Comparison of ENCODE assay signal across 8 cellular contexts in the genomic region with DNA sequence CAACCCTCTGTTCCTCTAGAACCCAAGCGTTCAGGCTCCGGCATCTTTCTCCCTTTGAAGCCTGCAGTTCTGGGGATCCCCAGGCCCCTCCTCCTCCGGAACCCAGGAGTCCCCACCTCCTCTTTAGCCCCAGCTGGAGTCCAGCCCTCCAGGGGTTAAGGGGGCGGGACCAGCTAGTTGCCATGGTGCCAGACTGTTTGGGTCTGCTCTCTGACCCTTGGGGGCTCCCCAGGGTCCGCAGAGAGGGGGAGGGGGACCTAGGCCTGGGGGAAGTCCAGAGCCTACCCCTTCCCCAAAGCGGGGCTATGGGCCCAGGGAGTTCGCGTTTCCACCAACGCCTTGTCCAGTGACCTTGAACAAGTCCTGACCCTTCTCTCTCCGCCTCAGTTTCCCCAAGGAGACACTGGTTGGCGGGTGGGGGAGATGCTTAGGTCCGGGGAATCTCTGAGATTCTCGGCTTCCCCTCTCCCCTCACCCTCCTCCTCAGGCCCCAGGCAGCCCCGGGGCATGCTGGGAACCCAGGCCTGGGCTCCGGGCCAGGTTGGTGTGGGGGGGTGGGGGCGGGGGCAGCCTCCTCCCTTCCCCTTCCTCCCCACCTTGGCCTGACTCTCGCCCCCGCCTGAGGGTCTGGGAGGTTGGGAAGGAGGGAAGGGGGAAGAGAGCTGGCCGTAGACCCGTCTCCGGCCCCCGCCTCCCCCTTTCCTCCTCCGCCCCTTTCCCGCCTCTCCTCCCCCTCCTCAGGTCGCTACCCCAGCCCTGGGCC. TPM values are rescaled to one million over a fixed set of nuclear protein-coding genes. Genes with fewer than 3 reads are reported as not detected.
DNase-seq lines count a peak whose midpoint lies in the region; ATAC-seq and TF ChIP-seq lines count a peak whose summit lies in the region.

No MANE protein-coding gene starts in this region.

- H3K4me1 ChIP-seq in BLaER1: peaks cover 34% of the 10 kb centered on the region
- no peaks in the 10 kb centered on the region for H3K4me1 ChIP-seq in MM.1S (ENCODE audit: low read length)

- H3K9ac ChIP-seq in BLaER1 (peak overlapping the region; percentile 83), MM.1S (ENCODE audit: low read length) (no peak overlapping the region)

- H3K27me3 ChIP-seq in BLaER1: no peaks in the 10 kb centered on the region
- no peaks in the 10 kb centered on the region for H3K27me3 ChIP-seq in MM.1S (replicated peaks; ENCODE audit: insufficient read depth, low read length)

- peak overlapping the region; percentile 96 for H3K4me2 ChIP-seq in BLaER1
- H3K4me2 ChIP-seq in MM.1S (ENCODE audit: low read depth, low read length): no peak overlapping the region

- peaks cover 14% of the 10 kb centered on the region for H3K36me3 Mint-ChIP-seq in T-helper 17 cell (ENCODE audit: low read depth)

- peak; percentile 55 to 77 (median 72) for DNase-seq in T-helper 17 cell
- DNase-seq in astrocyte of the spinal cord (ENCODE audit: low read depth, low spot score): peak; percentile 83
- DNase-seq in hippocampal formation (lab: John Stamatoyannopoulos, UW): peak; percentile 18 to 74
- peak; percentile 79 for DNase-seq in putamen (ENCODE audit: low spot score)
- DNase-seq in MM.1S: no peak

- H3K9me2 ChIP-seq in MM.1S (replicated peaks; ENCODE audit: insufficient read depth, low read length): no peaks in the 10 kb centered on the region

- H3K4me3 Mint-ChIP-seq in T-helper 17 cell: peak overlapping the region; percentile 96

- H3K9me3 ChIP-seq in BLaER1 (no peaks in the 10 kb centered on the region), T-helper 17 cell (ENCODE audit: control insufficient read depth, low read length, poor library complexity, severe bottlenecking) (no peaks in the 10 kb centered on the region), MM.1S (replicated peaks; ENCODE audit: insufficient read depth, low read length) (no peaks in the 10 kb centered on the region)

- TF ChIP-seq EP300 in Ishikawa (IDR thresholded peaks at IDR 0.05; ENCODE audit: borderline replicate concordance): no peak

- H3K27ac ChIP-seq in BLaER1 (peak overlapping the region; percentile 74), MM.1S (ENCODE audit: low read length) (no peak overlapping the region)

- no peak for TF ChIP-seq CTCF in astrocyte of the spinal cord (IDR thresholded peaks at IDR 0.05; ENCODE audit: low read depth, low read length)
- TF ChIP-seq CTCF in MM.1S (IDR thresholded peaks at IDR 0.05; ENCODE audit: low read length): no peak

- H3F3A ChIP-seq in MM.1S (ENCODE audit: insufficient read depth, low read length): no peaks in the 10 kb centered on the region

- H3K79me2 ChIP-seq in MM.1S (ENCODE audit: low read length): no peaks in the 10 kb centered on the region

- H3K27me3 Mint-ChIP-seq in T-helper 17 cell: no peaks in the 10 kb centered on the region

- H3K4me3 ChIP-seq in BLaER1 (peak overlapping the region; percentile 79), astrocyte of the spinal cord (ENCODE audit: low read depth, low read length) (peak overlapping the region; percentile 84), MM.1S (ENCODE audit: low read length) (no peak overlapping the region)

- H3K4me1 Mint-ChIP-seq in T-helper 17 cell: peaks cover 41% of the 10 kb centered on the region

- in situ Hi-C loops in astrocyte of the spinal cord (cut with HindIII; ENCODE audit: low sequenced_read_pairs): no loop called here

- H3K36me3 ChIP-seq in BLaER1 (peaks cover 36% of the 10 kb centered on the region), MM.1S (replicated peaks; ENCODE audit: insufficient read depth, low read length) (no peaks in the 10 kb centered on the region)

- TF ChIP-seq RAD21 in Ishikawa (IDR thresholded peaks at IDR 0.05; ENCODE audit: low read depth): no peak

- ATAC-seq in T-helper 17 cell (peak; percentile 92), HG03095 (IDR thresholded peaks at IDR 0.05; ENCODE audit: unreplicated experiment) (no peak)

- H4K20me1 ChIP-seq in BLaER1 (peaks cover 39% of the 10 kb centered on the region), MM.1S (ENCODE audit: insufficient read depth, low read length) (no peaks in the 10 kb centered on the region)

- peak overlapping the region; percentile 96 for H3K27ac Mint-ChIP-seq in T-helper 17 cell

- H2AFZ ChIP-seq in MM.1S (ENCODE audit: low read length): no peak overlapping the region

TF ChIP-seq in Ishikawa, 13 proteins besides CTCF, POLR2A, EP300 and RAD21:
- TF ChIP-seq NFIC (IDR thresholded peaks at IDR 0.05) (peak; percentile 86), YY1 (IDR thresholded peaks at IDR 0.05; ENCODE audit: low read depth) (no peak), EGR1 (IDR thresholded peaks at IDR 0.05) (no peak), FOXM1 (IDR thresholded peaks at IDR 0.05; ENCODE audit: borderline replicate concordance, low read depth) (no peak), ZBTB7A (IDR thresholded peaks at IDR 0.05; ENCODE audit: low read depth) (peak; percentile 77), TAF1 (IDR thresholded peaks at IDR 0.05; ENCODE audit: low read depth) (no peak)
- TF ChIP-seq, protein P1, sequence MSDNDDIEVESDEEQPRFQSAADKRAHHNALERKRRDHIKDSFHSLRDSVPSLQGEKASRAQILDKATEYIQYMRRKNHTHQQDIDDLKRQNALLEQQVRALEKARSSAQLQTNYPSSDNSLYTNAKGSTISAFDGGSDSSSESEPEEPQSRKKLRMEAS (IDR thresholded peaks at IDR 0.05): 0 out of 2 replicates have a peak, but pooled peaks have one; percentile 18

RNA-seq across cellular contexts. Expression of a gene that starts 2.6 kb away (rescaled TPM):
- total RNA-seq in T-helper 17 cell: 1 to 10 TPM; 4.3 to 6.4 TPM

RNA-seq across cellular contexts. Expression of a gene that starts 33.3 kb away (rescaled TPM):
- total RNA-seq in T-helper 17 cell: not detected

RNA-seq across cellular contexts. Expression of a gene that starts 43.9 kb away (rescaled TPM):
- total RNA-seq in T-helper 17 cell: 1 to 10 TPM in 1 of 2 donors, under 1 TPM in 1; 0.86 to 3.3 TPM
